8 cellular contexts compared by ENCODE assay signal in genomic region chr1:16903054-16903453, GRCh38. TPM values are rescaled to one million over a fixed set of nuclear protein-coding genes. Genes with fewer than 3 reads are reported as not detected.
DNase-seq lines count a peak whose midpoint lies in the region; ATAC-seq, FAIRE-seq and TF ChIP-seq lines count a peak whose summit lies in the region.

No MANE protein-coding gene starts in this region.

- DNase-seq in NCI-H2227 (lab: John Stamatoyannopoulos, UW; ENCODE audit: unreplicated experiment) (peak; percentile 44), NCI-H2227 treated with DMSO at 0.1 percent for 48 hours (lab: John Stamatoyannopoulos, UW) (no peak), endothelial cell of umbilical vein (ENCODE audit: low read depth, low spot score) (no peak), SIG-M5 (lab: John Stamatoyannopoulos, UW) (no peak)

- H3K9ac ChIP-seq in OCI-LY3 (ENCODE audit: low read length) (no peak overlapping the region; the same call in 1 of the 2 replicates), endothelial cell of umbilical vein (replicated peaks; ENCODE audit: extremely low read depth, insufficient read depth, low read length) (no peak overlapping the region)

- no peak for ATAC-seq in HG02884 (IDR thresholded peaks at IDR 0.05; ENCODE audit: unreplicated experiment)
- no peak for ATAC-seq in GM18519 (IDR thresholded peaks at IDR 0.05; ENCODE audit: low FRiP score, unreplicated experiment)

- no peak for TF ChIP-seq POLR2A in endothelial cell of umbilical vein (IDR thresholded peaks at IDR 0.05; ENCODE audit: low read depth, low read length)

- H3K9me3 ChIP-seq in OCI-LY3 (ENCODE audit: insufficient read depth, low read length), result no peaks in the 10 kb centered on the region
- no peaks in the 10 kb centered on the region for H3K9me3 ChIP-seq in endothelial cell of umbilical vein (replicated peaks; ENCODE audit: control insufficient read depth, insufficient read depth, low read length)

- CTCF ChIA-PET in endothelial cell of umbilical vein (lab: Charles Lee), result interaction anchor here (1.2 to 2.1 kb wide), 4 partner anchors 11 to 282 kb away, joined by 3 to 7 read pairs (median 4); no protein-coding TSS in a partner anchor

- intact Hi-C loops in endothelial cell of umbilical vein (cut with micrococcal nuclease), result no loop called here

- H2AFZ ChIP-seq in OCI-LY3 (ENCODE audit: low read depth, low read length), result no peak overlapping the region
- peak overlapping the region; percentile 91 for H2AFZ ChIP-seq in endothelial cell of umbilical vein (ENCODE audit: low read depth, low read length)

- peak overlapping the region; percentile 99 for H3K4me2 ChIP-seq in OCI-LY3 (ENCODE audit: low read length)
- peak overlapping the region; percentile 91 for H3K4me2 ChIP-seq in endothelial cell of umbilical vein (ENCODE audit: insufficient read depth, low read length)

- TF ChIP-seq CTCF in OCI-LY3 (IDR thresholded peaks at IDR 0.05; ENCODE audit: low read depth, low read length) (no peak), endothelial cell of umbilical vein (IDR thresholded peaks at IDR 0.05; ENCODE audit: extremely low read depth in 1 of 2, insufficient read depth in 1 of 2, low read depth in 1 of 2, low read length in 2 of 2) (no peak)

- peak overlapping the region; percentile 79; the same call in 1 of the 2 replicates for H3K4me3 ChIP-seq in OCI-LY3 (ENCODE audit: low read length)
- H3K4me3 ChIP-seq in endothelial cell of umbilical vein (replicated peaks in 1 of 3; ENCODE audit: insufficient read depth in 1 of 3, low read depth in 1 of 3, low read length in 3 of 3), result no peak overlapping the region
- peak overlapping the region in 2 of 7 experiments; percentile 23 to 51 for H3K4me3 ChIP-seq in skin epidermis

- H3K79me2 ChIP-seq in OCI-LY3 (ENCODE audit: low read length) (no peaks in the 10 kb centered on the region), endothelial cell of umbilical vein (ENCODE audit: control insufficient read depth, insufficient read depth, low read length) (no peaks in the 10 kb centered on the region)

- BruUV-seq in endothelial cell of umbilical vein (replicated peaks; lab: Mats Ljungman, UMichigan), result no TSS peak

- H3K4me1 ChIP-seq in OCI-LY3 (ENCODE audit: low read length), result peaks cover 27% of the 10 kb centered on the region
- peaks cover 19% of the 10 kb centered on the region for H3K4me1 ChIP-seq in endothelial cell of umbilical vein (ENCODE audit: control insufficient read depth, extremely low read depth, insufficient read depth, low read length)

- H4K20me1 ChIP-seq in OCI-LY3 (ENCODE audit: insufficient read depth, low read length), result no peaks in the 10 kb centered on the region
- no peaks in the 10 kb centered on the region for H4K20me1 ChIP-seq in endothelial cell of umbilical vein (replicated peaks; ENCODE audit: control insufficient read depth, extremely low read depth, insufficient read depth, low read length)

- no peaks in the 10 kb centered on the region for H3K27me3 ChIP-seq in OCI-LY3 (ENCODE audit: low read depth, low read length)
- H3K27me3 ChIP-seq in endothelial cell of umbilical vein (ENCODE audit: control insufficient read depth in 2 of 2, insufficient read depth in 2 of 2, low read length in 2 of 2), result no peaks in the 10 kb centered on the region

- dilution Hi-C loops in endothelial cell of umbilical vein (cut with MboI; ENCODE audit: extremely low pct_ligation_motif_present, low sequenced_read_pairs), result no loop called here

- no peak for FAIRE-seq in endothelial cell of umbilical vein (lab: Jason Lieb, UNC)

- POLR2A ChIA-PET in endothelial cell of umbilical vein (lab: Charles Lee), result no interaction called here

- no peaks in the 10 kb centered on the region for H3K9me1 ChIP-seq in endothelial cell of umbilical vein (replicated peaks; ENCODE audit: control insufficient read depth, extremely low read depth, insufficient read depth, low read length)

- no peaks in the 10 kb centered on the region for H3K36me3 ChIP-seq in OCI-LY3 (replicated peaks; ENCODE audit: low read depth, low read length)
- no peaks in the 10 kb centered on the region for H3K36me3 ChIP-seq in endothelial cell of umbilical vein (ENCODE audit: control insufficient read depth in 2 of 2, extremely low read depth in 1 of 2, insufficient read depth in 2 of 2, low read length in 2 of 2)

- no peak overlapping the region for H3K27ac ChIP-seq in OCI-LY3 (ENCODE audit: low read length)
- no peak overlapping the region for H3K27ac ChIP-seq in endothelial cell of umbilical vein (ENCODE audit: insufficient read depth, low read depth, low read length)
- peak overlapping the region in 17 of 21 experiments; percentile 98 to 100 (median 100) for H3K27ac ChIP-seq in skin epidermis

TF ChIP-seq in endothelial cell of umbilical vein, 7 proteins besides CTCF, POLR2A, EP300 and RAD21:
- no peak for TF ChIP-seq MYC (IDR thresholded peaks at IDR 0.05; ENCODE audit: low read depth, low read length)
- no peak for TF ChIP-seq EZH2 (IDR thresholded peaks at IDR 0.05; ENCODE audit: borderline replicate concordance, low read depth, low read length, severe bottlenecking)
- no peak for TF ChIP-seq JUN (IDR thresholded peaks at IDR 0.05; ENCODE audit: borderline replicate concordance, insufficient read depth, insufficient read length, low read depth)
- TF ChIP-seq, protein P1, sequence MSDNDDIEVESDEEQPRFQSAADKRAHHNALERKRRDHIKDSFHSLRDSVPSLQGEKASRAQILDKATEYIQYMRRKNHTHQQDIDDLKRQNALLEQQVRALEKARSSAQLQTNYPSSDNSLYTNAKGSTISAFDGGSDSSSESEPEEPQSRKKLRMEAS (IDR thresholded peaks at IDR 0.05; ENCODE audit: insufficient read depth, insufficient read length), result no peak
- no peak for TF ChIP-seq POLR2AphosphoS5 (IDR thresholded peaks at IDR 0.05; ENCODE audit: insufficient read depth, low read depth, low read length)

RNA-seq across cellular contexts. Expression of gene RNU1-2, which starts 7.3 kb away (rescaled TPM):
- 1,319 and 2,019 TPM in 2 replicates for total RNA-seq in endothelial cell of umbilical vein
- under 0.01 and 206 TPM in 2 replicates for polyA plus RNA-seq in endothelial cell of umbilical vein
- polyA plus RNA-seq in endothelial cell of umbilical vein (2011; cell fraction: cytosol; rRNA removed), result under 0.01 TPM in 1 of 2 replicates, not detected in the other
- polyA plus RNA-seq in endothelial cell of umbilical vein (2011; cell fraction: nucleus; rRNA removed), result under 0.01 TPM in 2 replicates
- polyA plus RNA-seq in endothelial cell of umbilical vein (2012), result 123 TPM in 1 of 2 replicates, not detected in the other
- polyA minus RNA-seq in endothelial cell of umbilical vein, result 9,566 and 13,963 TPM in 2 replicates
- polyA minus RNA-seq in endothelial cell of umbilical vein (2011; cell fraction: cytosol; rRNA and poly(A)+ RNA removed), result 46,668 TPM
- 60,677 and 87,675 TPM in 2 replicates for polyA minus RNA-seq in endothelial cell of umbilical vein (2011; cell fraction: nucleus; rRNA and poly(A)+ RNA removed)

RNA-seq across cellular contexts. Expression of gene CROCC, which starts 18.7 kb away (rescaled TPM):
- 27.0 and 35.5 TPM in 2 replicates for total RNA-seq in endothelial cell of umbilical vein
- 18.2 and 18.3 TPM in 2 replicates for polyA plus RNA-seq in endothelial cell of umbilical vein
- 7.7 and 13.1 TPM in 2 replicates for polyA plus RNA-seq in endothelial cell of umbilical vein (2011; cell fraction: cytosol; rRNA removed)
- 109 and 119 TPM in 2 replicates for polyA plus RNA-seq in endothelial cell of umbilical vein (2011; cell fraction: nucleus; rRNA removed)
- polyA plus RNA-seq in endothelial cell of umbilical vein (2012), result 9.1 and 12.6 TPM in 2 replicates
- 17.1 and 22.0 TPM in 2 replicates for polyA minus RNA-seq in endothelial cell of umbilical vein
- 4.6 TPM for polyA minus RNA-seq in endothelial cell of umbilical vein (2011; cell fraction: cytosol; rRNA and poly(A)+ RNA removed)
- polyA minus RNA-seq in endothelial cell of umbilical vein (2011; cell fraction: nucleus; rRNA and poly(A)+ RNA removed), result 17.1 and 25.7 TPM in 2 replicates

Comparison
In these comparisons a context has a peak if more than half of its experiments do, and no peak if none do; other contexts are left out.
1. H3K27ac ChIP-seq: peak in skin epidermis (17 of 21); none in OCI-LY3 (single experiment) and endothelial cell of umbilical vein (single experiment).